ENCODE assay signal across 1 cellular context in genomic region chr3:180036678-180037455, GRCh38.
TF ChIP-seq lines count a peak whose summit lies in the region.

TSS of gene PEX5L (minus strand) at chr3:180036937. CDS start at chr3:180036599, 338 bp downstream.

TF ChIP-seq in WTC11, 78 proteins besides CTCF, POLR2A, EP300 and RAD21 (continued from another document):
- TF ChIP-seq RELA (CRISPR knock-in tag; IDR thresholded peaks at IDR 0.05; ENCODE audit: borderline replicate concordance) = peak; percentile 17; the same call in 1 of the 2 replicates
- no peak for TF ChIP-seq OVOL2 (CRISPR knock-in tag; IDR thresholded peaks at IDR 0.05; ENCODE audit: borderline replicate concordance)
- no peak; the same call in 1 of the 2 replicates for TF ChIP-seq MYBL2 (CRISPR knock-in tag; IDR thresholded peaks at IDR 0.05)
- peak; percentile 75; the same call in 1 of the 2 replicates for TF ChIP-seq ZNF219 (CRISPR knock-in tag; IDR thresholded peaks at IDR 0.05; ENCODE audit: borderline replicate concordance)
- no peak for TF ChIP-seq GABPB1 (CRISPR knock-in tag; IDR thresholded peaks at IDR 0.05)
- no peak for TF ChIP-seq GTF2I (CRISPR knock-in tag; conservative IDR thresholded peaks at IDR 0.05)
- TF ChIP-seq PRRX2 (CRISPR knock-in tag; IDR thresholded peaks at IDR 0.05) = 0 out of 2 replicates have a peak, but pooled peaks have one; percentile 23
